6 cellular contexts compared by ENCODE assay signal in genomic region chr19:55578761-55579747, GRCh38. TPM values are rescaled to one million over a fixed set of nuclear protein-coding genes. Genes with fewer than 3 reads are reported as not detected.
DNase-seq lines count a peak whose midpoint lies in the region; ATAC-seq and TF ChIP-seq lines count a peak whose summit lies in the region.
"Had no signal": no experiment of that assay in that cellular context is flagged by ENCODE, and none has a peak within 500 bp of the region (broad histone marks: within the 10 kb centered on the region; RNA-seq: fewer than 3 reads in every experiment).

No MANE protein-coding gene starts in this region.

- H3K27me3 ChIP-seq in OCI-LY1 (ENCODE audit: insufficient read depth, low read length) (no peaks in the 10 kb centered on the region), endodermal cell (ENCODE audit: control insufficient read depth, insufficient read depth, low read length, poor library complexity, severe bottlenecking) (no peaks in the 10 kb centered on the region), smooth muscle cell (ENCODE audit: low read depth) (no peaks in the 10 kb centered on the region)
- H3K27me3 ChIP-seq: tibial nerve had no signal

- H3K27me3 Mint-ChIP-seq in endodermal cell (ENCODE audit: insufficient read depth), result no peaks in the 10 kb centered on the region

- H3K9me3 ChIP-seq in OCI-LY1 (ENCODE audit: low read length) (no peaks in the 10 kb centered on the region), endodermal cell (ENCODE audit: control insufficient read depth, low read length) (no peaks in the 10 kb centered on the region), smooth muscle cell (replicated peaks; ENCODE audit: low read depth) (no peaks in the 10 kb centered on the region)
- H3K9me3 ChIP-seq: tibial nerve had no signal

- H3K4me1 Mint-ChIP-seq in endodermal cell, result peaks cover 12% of the 10 kb centered on the region

- H3K36me3 Mint-ChIP-seq in endodermal cell (ENCODE audit: low read depth), result peaks cover 22% of the 10 kb centered on the region

- no peaks in the 10 kb centered on the region for H3F3A ChIP-seq in OCI-LY1 (ENCODE audit: insufficient read depth, low read length)
- H3F3A ChIP-seq in smooth muscle cell (ENCODE audit: low read depth), result no peaks in the 10 kb centered on the region

- no peak for TF ChIP-seq CTCF in OCI-LY1 (IDR thresholded peaks at IDR 0.05; ENCODE audit: low read length)
- TF ChIP-seq CTCF in endodermal cell (conservative IDR thresholded peaks at IDR 0.05), result no peak
- TF ChIP-seq CTCF in smooth muscle cell (IDR thresholded peaks at IDR 0.05; ENCODE audit: borderline replicate concordance, insufficient read depth, poor library complexity, severe bottlenecking), result no peak

- peak overlapping the region; percentile 90 for H3K4me3 Mint-ChIP-seq in endodermal cell

- DNase-seq in endodermal cell (no peak), smooth muscle cell (lab: John Stamatoyannopoulos, UW; ENCODE audit: unreplicated experiment) (no peak)

- ATAC-seq in HG02763 (IDR thresholded peaks at IDR 0.05; ENCODE audit: unreplicated experiment) (no peak), GM19023 (IDR thresholded peaks at IDR 0.05; ENCODE audit: unreplicated experiment) (no peak)

- H2AFZ ChIP-seq in OCI-LY1 (ENCODE audit: low read length), result no peak overlapping the region
- H2AFZ ChIP-seq in smooth muscle cell (ENCODE audit: low read depth), result no peak overlapping the region

- H3K4me2 ChIP-seq in OCI-LY1 (ENCODE audit: low read length) (peak overlapping the region; percentile 86), smooth muscle cell (peak overlapping the region; percentile 92)

- no peaks in the 10 kb centered on the region for H3K9me2 ChIP-seq in OCI-LY1 (ENCODE audit: low read depth, low read length)

- no peaks in the 10 kb centered on the region for H3K9me3 Mint-ChIP-seq in endodermal cell

- H3K36me3 ChIP-seq in OCI-LY1 (ENCODE audit: insufficient read depth, low read length) (peaks cover 11% of the 10 kb centered on the region), endodermal cell (ENCODE audit: control insufficient read depth, insufficient read depth, low read length) (peaks cover 12% of the 10 kb centered on the region), smooth muscle cell (ENCODE audit: low read depth) (no peaks in the 10 kb centered on the region)

- H4K20me1 ChIP-seq in OCI-LY1 (ENCODE audit: insufficient read depth, low read length), result no peaks in the 10 kb centered on the region
- no peaks in the 10 kb centered on the region for H4K20me1 ChIP-seq in smooth muscle cell (ENCODE audit: low read depth)

- H3K4me1 ChIP-seq in OCI-LY1 (ENCODE audit: insufficient read depth, low read length, severe bottlenecking) (peaks cover 15% of the 10 kb centered on the region), endodermal cell (ENCODE audit: control insufficient read depth, insufficient read depth, low read length) (no peaks in the 10 kb centered on the region), smooth muscle cell (ENCODE audit: low read depth) (no peaks in the 10 kb centered on the region)

- H3K27ac ChIP-seq in OCI-LY1 (ENCODE audit: low read depth, low read length, poor library complexity, severe bottlenecking) (peak overlapping the region; percentile 29), endodermal cell (ENCODE audit: low read depth, low read length) (no peak overlapping the region), smooth muscle cell (ENCODE audit: low read depth) (no peak overlapping the region)

- H3K79me2 ChIP-seq in OCI-LY1 (ENCODE audit: insufficient read depth, low read length), result no peaks in the 10 kb centered on the region
- peaks cover 13% of the 10 kb centered on the region for H3K79me2 ChIP-seq in smooth muscle cell (ENCODE audit: low read depth)

- H3K9ac ChIP-seq in OCI-LY1 (ENCODE audit: low read length) (peak overlapping the region; percentile 78; the same call in 1 of the 2 replicates), endodermal cell (ENCODE audit: extremely low read depth, low read length, poor library complexity, severe bottlenecking) (peak overlapping the region; percentile 83), smooth muscle cell (ENCODE audit: low read depth) (peak overlapping the region; percentile 91)

- peak overlapping the region; percentile 73 for H3K4me3 ChIP-seq in OCI-LY1 (ENCODE audit: low read depth, low read length, poor library complexity, severe bottlenecking)
- peak overlapping the region; percentile 85 for H3K4me3 ChIP-seq in endodermal cell (ENCODE audit: low read length)
- peak overlapping the region; percentile 96 for H3K4me3 ChIP-seq in smooth muscle cell

- H3K27ac Mint-ChIP-seq in endodermal cell, result peak overlapping the region; percentile 32

- 95 to 96% methylated on average over 49 to 90 of the region's 90 CpGs for WGBS in endodermal cell (ENCODE audit: insufficient coverage in 1 of 2, insufficient read length in 1 of 2), 2 experiments
- WGBS in smooth muscle cell (ENCODE audit: low lambda C conversion rate), result 97% methylated on average over 80 of the region's 90 CpGs

RNA-seq across cellular contexts. Expression of gene ZNF579, which starts 1.6 kb away (rescaled TPM):
- 10 to 100 TPM; 27.5 to 30.7 TPM for total RNA-seq in endodermal cell
- 24.8 TPM for polyA plus RNA-seq in endodermal cell (2013, experiment 1 of 2)
- 21.8 TPM for polyA plus RNA-seq in endodermal cell (2013, experiment 2 of 2)
- total RNA-seq in smooth muscle cell, result 4.2 TPM in 2 replicates
- polyA plus RNA-seq in smooth muscle cell, result 15.1 and 15.8 TPM in 2 replicates

RNA-seq across cellular contexts. Expression of gene FIZ1, which starts 20.3 kb away (rescaled TPM):
- 10 to 100 TPM; 19.7 to 21.1 TPM for total RNA-seq in endodermal cell
- 17.9 TPM for polyA plus RNA-seq in endodermal cell (2013, experiment 1 of 2)
- 15.7 TPM for polyA plus RNA-seq in endodermal cell (2013, experiment 2 of 2)
- total RNA-seq in smooth muscle cell, result 4.6 and 10.4 TPM in 2 replicates
- polyA plus RNA-seq in smooth muscle cell, result 16.8 and 17.7 TPM in 2 replicates

RNA-seq across cellular contexts. Expression of gene ZNF524, which starts 21.0 kb away (rescaled TPM):
- total RNA-seq in endodermal cell, result 1 to 10 TPM; 5.0 to 5.8 TPM
- 6.4 TPM for polyA plus RNA-seq in endodermal cell (2013, experiment 1 of 2)
- polyA plus RNA-seq in endodermal cell (2013, experiment 2 of 2), result 4.8 TPM
- total RNA-seq in smooth muscle cell, result 16.3 and 20.1 TPM in 2 replicates
- 13.3 and 19.4 TPM in 2 replicates for polyA plus RNA-seq in smooth muscle cell

RNA-seq across cellular contexts. Expression of gene ZNF865, which starts 26.4 kb away (rescaled TPM):
- total RNA-seq in endodermal cell, result 10 to 100 TPM; 14.5 to 14.9 TPM
- polyA plus RNA-seq in endodermal cell (2013, experiment 1 of 2), result 12.0 TPM
- 11.0 TPM for polyA plus RNA-seq in endodermal cell (2013, experiment 2 of 2)
- 3.0 and 3.8 TPM in 2 replicates for total RNA-seq in smooth muscle cell
- 1.2 and 2.0 TPM in 2 replicates for polyA plus RNA-seq in smooth muscle cell

RNA-seq across cellular contexts. Expression of gene SBK3, which starts 33.7 kb away (rescaled TPM):
- 1 to 10 TPM in 1 of 2 donors, under 1 TPM in 1; 0.48 to 1.4 TPM for total RNA-seq in endodermal cell
- 0.82 TPM for polyA plus RNA-seq in endodermal cell (2013, experiment 1 of 2)
- 0.41 TPM for polyA plus RNA-seq in endodermal cell (2013, experiment 2 of 2)
- not detected in 2 replicates for total RNA-seq in smooth muscle cell
- polyA plus RNA-seq in smooth muscle cell, result 0.37 TPM in 1 of 2 replicates, not detected in the other
